ENCODE assay signal across 19 cellular contexts in the genomic region with DNA sequence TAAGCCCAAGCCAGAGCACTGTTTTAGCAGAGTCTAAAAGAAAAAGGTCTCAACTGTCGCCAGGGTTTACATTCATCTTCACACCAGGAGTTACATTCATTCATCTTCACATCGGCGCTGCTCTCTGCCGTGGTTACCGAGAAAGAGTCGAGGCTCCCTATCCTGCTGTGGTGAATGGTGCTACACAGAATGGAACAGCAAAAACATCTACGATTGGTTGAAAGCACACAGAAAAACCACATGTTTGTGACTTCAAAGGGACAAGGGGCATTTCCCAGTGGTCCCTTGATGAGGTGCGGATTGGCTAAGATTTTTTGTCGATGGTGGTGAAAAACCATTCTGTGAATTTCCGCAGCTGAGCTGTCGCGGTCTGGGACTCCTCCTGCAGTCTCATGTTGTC.
"Had no signal": no experiment of that assay in that cellular context is flagged by ENCODE, and none has a peak within 500 bp of the region (broad histone marks: within the 10 kb centered on the region; RNA-seq: fewer than 3 reads in every experiment).

No MANE protein-coding gene starts in this region.

- DNase-seq: erythroblast; foreskin keratinocyte; kidney; left cardiac atrium; left ventricle myocardium inferior; lower lobe of right lung; mesenchymal stem cell; midbrain; spleen; stimulated activated CD4-positive, alpha-beta T cell treated with anti-CD3 and anti-CD28 coated beads, Interleukin-15, amount 100 ng/mL, for 24 hours; stimulated activated CD4-positive, alpha-beta T cell treated with anti-CD3 and anti-CD28 coated beads, Interleukin-1b, Interleukin-23, amount 100 ng/mL, for 48 hours; stimulated activated CD4-positive, alpha-beta T cell treated with anti-CD3 and anti-CD28 coated beads, Interleukin-4, amount 100 ng/mL, for 24 hours; stimulated activated naive B cell treated with anti-CD40 and anti-IgM and Interleukin-4, amounts not matched to agents 10 μg/mL and 1 μg/mL and 100 μg/mL, for 72 hours; trophoblast cell had no signal

- H3K27me3 Mint-ChIP-seq: dendritic cell treated with granulocyte-macrophage colony-stimulating factor and Interleukin-4, amounts not matched to agents 40 ng/mL and 50 ng/mL, for 4 days had no signal

- H3K36me3 Mint-ChIP-seq: natural killer cell treated with Interleukin-12 subunit alpha and Interleukin-12 subunit beta and Interleukin-15 and Interleukin-18, amount 100 ng/mL, for 72 hours; stimulated activated naive B cell treated with anti-CD40 and anti-IgM and Interleukin-4, amounts not matched to agents 10 μg/mL and 1 μg/mL and 100 μg/mL, for 72 hours had no signal

- ATAC-seq: foreskin keratinocyte; left cardiac atrium; lower lobe of right lung; sciatic nerve; stimulated activated naive B cell treated with anti-CD40 and anti-IgM and Interleukin-4, amounts not matched to agents 10 μg/mL and 1 μg/mL and 100 μg/mL, for 72 hours had no signal

- H3K9me3 ChIP-seq: left ventricle myocardium inferior, lower lobe of right lung, neutrophil, spleen had no signal

- H3K4me3 ChIP-seq: hepatocyte, left ventricle myocardium inferior, lower lobe of right lung, spleen had no signal

- H3K4me1 ChIP-seq: foreskin keratinocyte, lower lobe of right lung, spleen had no signal

- H3K4me1 Mint-ChIP-seq: stimulated activated naive B cell treated with anti-CD40 and anti-IgM and Interleukin-4, amounts not matched to agents 10 μg/mL and 1 μg/mL and 100 μg/mL, for 72 hours had no signal

- H3K27me3 ChIP-seq: hepatocyte, spleen had no signal

- H3K27ac ChIP-seq: foreskin keratinocyte, hepatocyte, left ventricle myocardium inferior, lower lobe of right lung, neutrophil, spleen had no signal

- H3K4me3 Mint-ChIP-seq: dendritic cell treated with granulocyte-macrophage colony-stimulating factor and Interleukin-4, amounts not matched to agents 40 ng/mL and 50 ng/mL, for 4 days; natural killer cell treated with Interleukin-12 subunit alpha and Interleukin-12 subunit beta and Interleukin-15 and Interleukin-18, amount 100 ng/mL, for 72 hours; stimulated activated naive B cell treated with anti-CD40 and anti-IgM and Interleukin-4, amounts not matched to agents 10 μg/mL and 1 μg/mL and 100 μg/mL, for 72 hours had no signal

- H3K9me3 Mint-ChIP-seq: dendritic cell treated with granulocyte-macrophage colony-stimulating factor and Interleukin-4, amounts not matched to agents 40 ng/mL and 50 ng/mL, for 4 days; natural killer cell treated with Interleukin-12 subunit alpha and Interleukin-12 subunit beta and Interleukin-15 and Interleukin-18, amount 100 ng/mL, for 72 hours had no signal

- H3K27ac Mint-ChIP-seq: dendritic cell treated with granulocyte-macrophage colony-stimulating factor and Interleukin-4, amounts not matched to agents 40 ng/mL and 50 ng/mL, for 4 days; natural killer cell treated with Interleukin-12 subunit alpha and Interleukin-12 subunit beta and Interleukin-15 and Interleukin-18, amount 100 ng/mL, for 72 hours; stimulated activated naive B cell treated with anti-CD40 and anti-IgM and Interleukin-4, amounts not matched to agents 10 μg/mL and 1 μg/mL and 100 μg/mL, for 72 hours had no signal
